Comparison of ENCODE assay signal across 13 cellular contexts in genomic region chr12:4133636-4134433, GRCh38.
DNase-seq lines count a peak whose midpoint lies in the region; ATAC-seq, FAIRE-seq and TF ChIP-seq lines count a peak whose summit lies in the region.
"Had no signal": no experiment of that assay in that cellular context is flagged by ENCODE, and none has a peak within 500 bp of the region (broad histone marks: within the 10 kb centered on the region; RNA-seq: fewer than 3 reads in every experiment).

No MANE protein-coding gene starts in this region.

- peak overlapping the region in 9 of 11 experiments; percentile 8 to 67 (median 33); a peak in 15 of 22 replicates for H3K9ac ChIP-seq in BLaER1 treated with 17β-estradiol and CSF1 and Interleukin-3, amounts not matched to agents 10 nM and 100 nM
- H3K9ac ChIP-seq in K562 (ENCODE audit: insufficient read depth in 1 of 2, low read depth in 2 of 2, low read length in 2 of 2): no peak overlapping the region

- ATAC-seq in K562 (peak; percentile 33; the same call in 2 of the 3 replicates), mucosa of descending colon (peak; percentile 8), GM19395 (IDR thresholded peaks at IDR 0.05; ENCODE audit: unreplicated experiment) (no peak)
- ATAC-seq in CD4-positive, alpha-beta T cell (ENCODE audit: poor library complexity): no peak
- ATAC-seq: naive thymus-derived CD8-positive, alpha-beta T cell; stimulated activated naive CD8-positive, alpha-beta T cell treated with anti-CD3 and anti-CD28 coated beads, Interleukin-15, amount 100 ng/mL, for 72 hours had no signal

- peaks cover 3 to 11% (median 6%) of the 10 kb centered on the region in 11 experiments; a peak in 14 of 22 replicates for H3K9me3 ChIP-seq in BLaER1 treated with 17β-estradiol and CSF1 and Interleukin-3, amounts not matched to agents 10 nM and 100 nM (replicated peaks in 1 of 11)
- H3K9me3 ChIP-seq in K562 (replicated peaks; ENCODE audit: control insufficient read depth, insufficient read depth, low read depth, low read length): no peaks in the 10 kb centered on the region
- H3K9me3 ChIP-seq in mucosa of descending colon: no peaks in the 10 kb centered on the region
- peaks cover 6% of the 10 kb centered on the region for H3K9me3 ChIP-seq in CD4-positive, alpha-beta T cell (ENCODE audit: control insufficient read depth, low read length)
- no peaks in the 10 kb centered on the region for H3K9me3 ChIP-seq in A673 (ENCODE audit: low read depth, low read length, poor library complexity, severe bottlenecking)

- no peaks in the 10 kb centered on the region for H3K27me3 ChIP-seq in BLaER1 treated with 17β-estradiol and CSF1 and Interleukin-3, amounts not matched to agents 10 nM and 100 nM
- H3K27me3 ChIP-seq in K562 (ENCODE audit: control insufficient read depth in 2 of 2, insufficient read depth in 2 of 2, low read length in 2 of 2) (peaks cover 0 to 4% of the 10 kb centered on the region in 2 experiments; a peak in 1 of 5 replicates), A673 (replicated peaks; ENCODE audit: insufficient read depth, low read depth, low read length, poor library complexity) (peaks cover 21% of the 10 kb centered on the region)
- no peaks in the 10 kb centered on the region for H3K27me3 ChIP-seq in CD4-positive, alpha-beta T cell (ENCODE audit: control insufficient read depth, insufficient read depth, low read length)

- TF ChIP-seq RAD21 in K562 (CRISPR knock-in tag; conservative IDR thresholded peaks at IDR 0.05 in 1 of 2, IDR thresholded peaks at IDR 0.05 in 1 of 2): no peak

- CTCF ChIA-PET in K562 (lab: Yijun Ruan, JAX; ENCODE audit: low intra/inter-chr PET ratio): no interaction called here
- CTCF ChIA-PET in CD4-positive, alpha-beta T cell (lab: Charles Lee): no interaction called here
- CTCF ChIA-PET in A673 (lab: Charles Lee): interaction anchor here (0.6 kb wide), 1 partner anchor 88 kb away, joined by 3 read pairs; no protein-coding TSS in a partner anchor

- TF ChIP-seq POLR2A in K562 (conservative IDR thresholded peaks at IDR 0.05): no peak

- DNase-seq in HTR-8/SVneo (ENCODE audit: insufficient read length, low spot score) (no peak), K562 (ENCODE audit: extremely low read depth in 1 of 4, low spot score in 3 of 4) (no peak), mucosa of descending colon (no peak), A673 (ENCODE audit: low spot score) (no peak)
- DNase-seq in CD4-positive, alpha-beta T cell: no peak
- no peak for DNase-seq in effector CD4-positive, alpha-beta T cell
- DNase-seq: naive thymus-derived CD8-positive, alpha-beta T cell; NCI-H2029 treated with DMSO at 0.1 percent for 48 hours; RPMI8226; stimulated activated CD4-positive, alpha-beta T cell treated with anti-CD3 and anti-CD28 coated beads, Interleukin-1b, Interleukin-23, amount 100 ng/mL, for 48 hours; stimulated activated naive CD8-positive, alpha-beta T cell treated with anti-CD3 and anti-CD28 coated beads, Interleukin-15, amount 100 ng/mL, for 72 hours had no signal

- no peaks in the 10 kb centered on the region for H3K36me3 Mint-ChIP-seq in CD4-positive, alpha-beta T cell (ENCODE audit: low read depth)

- FAIRE-seq in HTR-8/SVneo (lab: Jason Lieb, UNC) (peak; percentile 49), K562 (lab: Jason Lieb, UNC) (no peak)

- H3K9me3 Mint-ChIP-seq in CD4-positive, alpha-beta T cell: peaks cover 5% of the 10 kb centered on the region

- no peak overlapping the region for H3K27ac Mint-ChIP-seq in CD4-positive, alpha-beta T cell
- H3K27ac Mint-ChIP-seq: stimulated activated naive CD8-positive, alpha-beta T cell treated with anti-CD3 and anti-CD28 coated beads, Interleukin-15, amount 100 ng/mL, for 72 hours had no signal

- peaks cover 52 to 58% (median 54%) of the 10 kb centered on the region in 10 experiments for H3K4me1 ChIP-seq in BLaER1 treated with 17β-estradiol and CSF1 and Interleukin-3, amounts not matched to agents 10 nM and 100 nM
- H3K4me1 ChIP-seq in K562 (replicated peaks in 1 of 2; ENCODE audit: control insufficient read depth in 2 of 2, insufficient read depth in 2 of 2, low read length in 2 of 2) (no peaks in the 10 kb centered on the region; a peak in 2 of 5 replicates), mucosa of descending colon (ENCODE audit: low read depth) (no peaks in the 10 kb centered on the region), A673 (ENCODE audit: insufficient read depth, low read length, poor library complexity, severe bottlenecking) (no peaks in the 10 kb centered on the region)

- H3K4me3 ChIP-seq in BLaER1 treated with 17β-estradiol and CSF1 and Interleukin-3, amounts not matched to agents 10 nM and 100 nM: no peak overlapping the region
- H3K4me3 ChIP-seq in K562 (no peak overlapping the region), mucosa of descending colon (no peak overlapping the region), A673 (ENCODE audit: low read depth, low read length, poor library complexity, severe bottlenecking) (no peak overlapping the region)

- H2AFZ ChIP-seq in K562 (ENCODE audit: low read depth, low read length): 0 out of 2 replicates have a peak overlapping the region, but pooled peaks have one; percentile 16

- intact Hi-C loops in K562 (cut with micrococcal nuclease) (no loop called here), mucosa of descending colon (cut with DNase I, micrococcal nuclease) (no loop called here), A673 (cut with micrococcal nuclease; ENCODE audit: unreplicated experiment) (no loop called here)
- intact Hi-C loops in CD4-positive, alpha-beta T cell (cut with DNase I, micrococcal nuclease): no loop called here

- TF ChIP-seq EP300 in K562 (IDR thresholded peaks at IDR 0.05; ENCODE audit: low read length): no peak

- peaks cover 18% of the 10 kb centered on the region for H3K4me1 Mint-ChIP-seq in CD4-positive, alpha-beta T cell (ENCODE audit: low read depth)

- H4K20me1 ChIP-seq in BLaER1 treated with 17β-estradiol and CSF1 and Interleukin-3, amounts not matched to agents 10 nM and 100 nM: no peaks in the 10 kb centered on the region
- H4K20me1 ChIP-seq in K562 (replicated peaks; ENCODE audit: control insufficient read depth, insufficient read depth, low read length): no peaks in the 10 kb centered on the region

- peak overlapping the region; percentile 68 to 93 (median 85) for H3K4me2 ChIP-seq in BLaER1 treated with 17β-estradiol and CSF1 and Interleukin-3, amounts not matched to agents 10 nM and 100 nM
- no peak overlapping the region for H3K4me2 ChIP-seq in K562 (ENCODE audit: insufficient read depth, low read length)

- no peaks in the 10 kb centered on the region for H3K9me1 ChIP-seq in K562 (ENCODE audit: control insufficient read depth, insufficient read depth, low read length)

- H3K36me3 ChIP-seq in BLaER1 treated with 17β-estradiol and CSF1 and Interleukin-3, amounts not matched to agents 10 nM and 100 nM: no peaks in the 10 kb centered on the region
- H3K36me3 ChIP-seq in K562 (ENCODE audit: control insufficient read depth, insufficient read depth, low read length) (no peaks in the 10 kb centered on the region), mucosa of descending colon (ENCODE audit: low read depth) (no peaks in the 10 kb centered on the region), A673 (ENCODE audit: insufficient read depth, low read length, poor library complexity, severe bottlenecking) (no peaks in the 10 kb centered on the region)

- BruUV-seq in K562 (replicated peaks; lab: Mats Ljungman, UMichigan): no TSS peak
- no TSS peak for BruUV-seq in A673 (replicated peaks; lab: Mats Ljungman, UMichigan)

- POLR2A ChIA-PET in K562 (lab: Yijun Ruan, JAX): interaction anchor here (0.6 to 1.1 kb wide), 2 partner anchors 23 to 87 kb away, joined by 3 read pairs; no protein-coding TSS in a partner anchor
- POLR2A ChIA-PET in CD4-positive, alpha-beta T cell (lab: Charles Lee): interaction anchor here (1.0 to 1.4 kb wide), 3 partner anchors 9 to 135 kb away, joined by 3 to 5 read pairs (median 4); no protein-coding TSS in a partner anchor
- POLR2A ChIA-PET in A673 (lab: Charles Lee; ENCODE audit: low non-redundant PET): no interaction called here

- H3K4me3 Mint-ChIP-seq in CD4-positive, alpha-beta T cell: no peak overlapping the region
- H3K4me3 Mint-ChIP-seq: naive thymus-derived CD8-positive, alpha-beta T cell; stimulated activated naive CD8-positive, alpha-beta T cell treated with anti-CD3 and anti-CD28 coated beads, Interleukin-15, amount 100 ng/mL, for 72 hours had no signal

- no peak for TF ChIP-seq CTCF in K562 (IDR thresholded peaks at IDR 0.05 in 2 of 3, conservative IDR thresholded peaks at IDR 0.05 in 1 of 3; ENCODE audit: insufficient read depth in 2 of 3, low read depth in 1 of 3, low read length in 3 of 3)
- no peak for TF ChIP-seq CTCF in mucosa of descending colon (IDR thresholded peaks at IDR 0.05)
- no peak for TF ChIP-seq CTCF in CD4-positive, alpha-beta T cell (IDR thresholded peaks at IDR 0.05)
- no peak for TF ChIP-seq CTCF in A673 (conservative IDR thresholded peaks at IDR 0.05; ENCODE audit: low read depth, low read length)

- no peaks in the 10 kb centered on the region for H3K79me2 ChIP-seq in K562 (ENCODE audit: control insufficient read depth, insufficient read depth, low read length)

- H3K27ac ChIP-seq in BLaER1 treated with 17β-estradiol and CSF1 and Interleukin-3, amounts not matched to agents 10 nM and 100 nM: peak overlapping the region; percentile 14 to 84 (median 72); a peak in 21 of 22 replicates
- H3K27ac ChIP-seq in K562 (ENCODE audit: extremely low read depth, low read depth, low read length) (no peak overlapping the region), A673 (ENCODE audit: low read depth, low read length, poor library complexity, severe bottlenecking) (no peak overlapping the region)
- no peak overlapping the region for H3K27ac ChIP-seq in CD4-positive, alpha-beta T cell (ENCODE audit: low read depth, low read length)

- no peaks in the 10 kb centered on the region for H3K27me3 Mint-ChIP-seq in CD4-positive, alpha-beta T cell
- H3K27me3 Mint-ChIP-seq: naive thymus-derived CD8-positive, alpha-beta T cell; stimulated activated naive CD8-positive, alpha-beta T cell treated with anti-CD3 and anti-CD28 coated beads, Interleukin-15, amount 100 ng/mL, for 72 hours had no signal

- in situ Hi-C loops in K562 (cut with MboI): no loop called here

- WGBS in K562 (ENCODE audit: insufficient coverage, low coverage, missing lambda C conversion rate): 33% methylated on average over 9 of the region's 14 CpGs

TF ChIP-seq in K562, 482 proteins besides CTCF, POLR2A, EP300 and RAD21 (continues in another document):
- TF ChIP-seq MIER1 (IDR thresholded peaks at IDR 0.05; ENCODE audit: low read depth) (no peak), BCL6 (CRISPR knock-in tag; IDR thresholded peaks at IDR 0.05) (no peak)
- TF ChIP-seq, protein P1, sequence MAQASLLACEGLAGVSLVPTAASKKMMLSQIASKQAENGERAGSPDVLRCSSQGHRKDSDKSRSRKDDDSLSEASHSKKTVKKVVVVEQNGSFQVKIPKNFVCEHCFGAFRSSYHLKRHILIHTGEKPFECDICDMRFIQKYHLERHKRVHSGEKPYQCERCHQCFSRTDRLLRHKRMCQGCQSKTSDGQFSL (CRISPR knock-in tag; IDR thresholded peaks at IDR 0.05): no peak
- TF ChIP-seq, protein P1 (tag; IDR thresholded peaks at IDR 0.05): no peak

Comparison
In these comparisons a context has a peak if more than half of its experiments do, and no peak if none do; other contexts are left out.
1. H3K27ac ChIP-seq: peak in BLaER1 treated with 17β-estradiol and CSF1 and Interleukin-3, amounts not matched to agents 10 nM and 100 nM (11 of 11); none in K562 (single experiment), CD4-positive, alpha-beta T cell (single experiment) and A673 (single experiment).
2. H3K9ac ChIP-seq: peak in BLaER1 treated with 17β-estradiol and CSF1 and Interleukin-3, amounts not matched to agents 10 nM and 100 nM (9 of 11); none in K562 (0 of 2).
3. ATAC-seq: peak in K562 (single experiment) and mucosa of descending colon (single experiment); none in CD4-positive, alpha-beta T cell (single experiment) and GM19395 (single experiment).